13 cellular contexts compared by ENCODE assay signal in genomic region chr7:2041496-2042367, GRCh38.
DNase-seq lines count a peak whose midpoint lies in the region; ATAC-seq, FAIRE-seq and TF ChIP-seq lines count a peak whose summit lies in the region.
"Had no signal": no experiment of that assay in that cellular context is flagged by ENCODE, and none has a peak within 500 bp of the region (broad histone marks: within the 10 kb centered on the region; RNA-seq: fewer than 3 reads in every experiment).

No MANE protein-coding gene starts in this region.

- RAD21 ChIA-PET in GM12878 (lab: Charles Lee; ENCODE audit: unreplicated experiment): interaction anchor here (1.4 kb wide), 1 partner anchor 58 kb away, joined by 4 read pairs; no protein-coding TSS in a partner anchor

- TF ChIP-seq RAD21 in GM12878 (IDR thresholded peaks at IDR 0.05; ENCODE audit: insufficient read depth, low read depth, low read length): no peak

- TF ChIP-seq POLR2A in GM12878 (IDR thresholded peaks at IDR 0.05; ENCODE audit: low read depth, low read length): 0 out of 2 replicates have a peak, but pooled peaks have one; percentile 20
- TF ChIP-seq POLR2A in GM12892 (IDR thresholded peaks at IDR 0.05; ENCODE audit: low read depth, low read length): no peak

- FAIRE-seq in GM12878 (lab: Jason Lieb, UNC) (peak; percentile 77), GM12892 (lab: Jason Lieb, UNC) (no peak)

- H3K4me1 ChIP-seq in right atrium auricular region (peaks cover 0 to 26% of the 10 kb centered on the region in 2 donors), GM12878 (ENCODE audit: control insufficient read depth, insufficient read depth, low read length) (peaks cover 18% of the 10 kb centered on the region), mucosa of descending colon (ENCODE audit: low read depth) (no peaks in the 10 kb centered on the region), thymus (ENCODE audit: control insufficient read depth, insufficient read depth, low read length) (peaks cover 42% of the 10 kb centered on the region)

- CTCF ChIA-PET in GM12878 (lab: Yijun Ruan, JAX): interaction anchor here (1.0 to 2.3 kb wide), 2 partner anchors 153 to 306 kb away, joined by 3 to 5 read pairs; no protein-coding TSS in a partner anchor

- H4K20me1 ChIP-seq in GM12878 (ENCODE audit: control insufficient read depth, insufficient read depth): peaks cover 3% of the 10 kb centered on the region; the same call in 1 of the 2 replicates

- H3K27me3 ChIP-seq in right atrium auricular region (no peaks in the 10 kb centered on the region), GM12878 (replicated peaks in 1 of 2; ENCODE audit: control insufficient read depth in 2 of 2, insufficient read depth in 2 of 2, low read length in 1 of 2) (no peaks in the 10 kb centered on the region), thymus (ENCODE audit: control insufficient read depth, insufficient read depth) (no peaks in the 10 kb centered on the region)

- in situ Hi-C loops in GM12878 (cut with MboI): no loop called here

- H3K27ac ChIP-seq in right atrium auricular region (no peak overlapping the region), GM12878 (ENCODE audit: control insufficient read depth, insufficient read depth) (no peak overlapping the region), thymus (ENCODE audit: low read depth) (peak overlapping the region; percentile 53)
- H3K27ac ChIP-seq: GM23248 had no signal

- H3K4me3 ChIP-seq in right atrium auricular region (no peak overlapping the region), GM12878 (no peak overlapping the region), mucosa of descending colon (no peak overlapping the region), thymus (ENCODE audit: low read length) (no peak overlapping the region)
- H3K4me3 ChIP-seq: GM23248 had no signal

- ATAC-seq in Right ventricle myocardium inferior (no peak), GM12878 (no peak), mucosa of descending colon (no peak), GM19023 (IDR thresholded peaks at IDR 0.05; ENCODE audit: unreplicated experiment) (no peak)

- no peak overlapping the region for H3K9ac ChIP-seq in GM12878 (ENCODE audit: control insufficient read depth, insufficient read depth, low read length)
- H3K9ac ChIP-seq: GM23248 had no signal

- H2AFZ ChIP-seq in GM12878 (ENCODE audit: control insufficient read depth, low read depth, low read length): no peak overlapping the region
- H2AFZ ChIP-seq: GM23248 had no signal

- no peak for TF ChIP-seq CTCF in right atrium auricular region (IDR thresholded peaks at IDR 0.05)
- no peak for TF ChIP-seq CTCF in GM12878 (IDR thresholded peaks at IDR 0.05 in 2 of 3, conservative IDR thresholded peaks at IDR 0.05 in 1 of 3; ENCODE audit: control insufficient read depth in 2 of 3, extremely low read depth in 1 of 3, insufficient read depth in 1 of 3, low read depth in 3 of 3, low read length in 3 of 3)
- TF ChIP-seq CTCF in mucosa of descending colon (IDR thresholded peaks at IDR 0.05): no peak

- DNase-seq in Right ventricle myocardium inferior (ENCODE audit: missing footprints) (peak; percentile 51), right atrium auricular region (ENCODE audit: low spot score) (no peak), GM12878 (ENCODE audit: low read depth, low spot score) (no peak), mucosa of descending colon (peak in 2 of 3 donors; percentile 6 to 25), SHP77 (lab: John Stamatoyannopoulos, UW) (no peak), GM12892 (ENCODE audit: insufficient read length) (no peak)
- DNase-seq: GM23248; NCI-H82; RPMI8226; stimulated activated CD4-positive, alpha-beta T cell treated with anti-CD3 and anti-CD28 coated beads, Interleukin-2, amount 100 ng/mL, for 48 hours; trophoblast cell had no signal

- SMC1A ChIA-PET in GM12878 (lab: Charles Lee; ENCODE audit: uncharacterized antibody, unreplicated experiment): interaction anchor here (0.6 to 1.2 kb wide), 3 partner anchors 14 to 331 kb away, joined by 3 to 4 read pairs (median 3); no protein-coding TSS in a partner anchor

- peaks cover 5% of the 10 kb centered on the region for H3K36me3 ChIP-seq in right atrium auricular region
- no peaks in the 10 kb centered on the region; a peak in 2 of 4 replicates for H3K36me3 ChIP-seq in GM12878 (ENCODE audit: control insufficient read depth in 2 of 2, insufficient read depth in 2 of 2, low read length in 1 of 2)
- no peaks in the 10 kb centered on the region for H3K36me3 ChIP-seq in mucosa of descending colon (ENCODE audit: low read depth)
- peaks cover 17% of the 10 kb centered on the region for H3K36me3 ChIP-seq in thymus (ENCODE audit: control insufficient read depth, insufficient read depth)

- no peaks in the 10 kb centered on the region for H3K9me3 ChIP-seq in right atrium auricular region
- H3K9me3 ChIP-seq in GM12878 (replicated peaks; ENCODE audit: control insufficient read depth, insufficient read depth, low read length): no peaks in the 10 kb centered on the region; the same call in 2 of the 3 replicates
- no peaks in the 10 kb centered on the region for H3K9me3 ChIP-seq in mucosa of descending colon
- peaks cover 3% of the 10 kb centered on the region for H3K9me3 ChIP-seq in thymus (ENCODE audit: control insufficient read depth)

- TF ChIP-seq EP300 in GM12878 (IDR thresholded peaks at IDR 0.05; ENCODE audit: borderline replicate concordance in 1 of 2, control insufficient read depth in 1 of 2, low read depth in 2 of 2, low read length in 2 of 2): no peak

- intact Hi-C loops in Right ventricle myocardium inferior (cut with DNase I): no loop called here
- intact Hi-C loops in GM12878 (cut with micrococcal nuclease; ENCODE audit: unreplicated experiment): no loop called here
- intact Hi-C loops in mucosa of descending colon (cut with DNase I, micrococcal nuclease): no loop called here

- POLR2A ChIA-PET in GM12878 (lab: Charles Lee): no interaction called here

- 81% methylated on average over 26 of the region's 26 CpGs for WGBS in GM12878 (ENCODE audit: insufficient coverage, insufficient replicate concordance, low lambda C conversion rate, missing lambda C conversion rate)
- WGBS in thymus: 78% methylated on average over 26 of the region's 26 CpGs

- H3K79me2 ChIP-seq in GM12878 (ENCODE audit: control insufficient read depth, insufficient read depth, low read length): no peaks in the 10 kb centered on the region

- no peak overlapping the region for H3K4me2 ChIP-seq in GM12878 (ENCODE audit: control insufficient read depth, insufficient read depth)

- BruUV-seq in GM12878 (replicated peaks; lab: Mats Ljungman, UMichigan): no TSS peak

TF ChIP-seq in GM12878, 131 proteins besides CTCF, POLR2A, EP300 and RAD21:
- TF ChIP-seq BCL3 (IDR thresholded peaks at IDR 0.05; ENCODE audit: borderline replicate concordance, insufficient read depth, low read depth, low read length, poor library complexity, severe bottlenecking): peak; percentile 45
- no peak for TF ChIP-seq CHD4 (IDR thresholded peaks at IDR 0.05)

Comparison
In these comparisons a context has a peak if more than half of its experiments do, and no peak if none do; other contexts are left out.
1. DNase-seq: peak in Right ventricle myocardium inferior (single experiment) and mucosa of descending colon (2 of 3); none in right atrium auricular region (single experiment), GM12878 (single experiment), SHP77 (0 of 2) and GM12892 (single experiment).